ENCODE assay signal across 2 cellular contexts in the genomic region with DNA sequence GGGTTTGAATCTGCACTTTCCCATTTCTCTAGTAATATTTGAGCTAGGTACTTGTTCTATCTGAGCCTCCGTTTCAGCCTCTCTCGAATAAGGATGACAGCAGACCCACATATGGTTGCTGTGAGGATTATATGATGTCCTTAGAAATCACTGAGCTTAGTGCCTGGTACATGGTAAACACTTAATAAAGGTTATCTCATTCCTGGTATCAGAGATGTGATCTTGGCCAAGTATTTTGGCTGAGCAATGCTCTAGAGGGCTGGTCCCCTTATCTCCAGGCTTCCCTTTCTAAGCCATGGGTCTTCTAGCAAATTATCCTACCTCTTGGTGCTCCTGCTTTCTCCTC.
TF ChIP-seq lines count a peak whose summit lies in the region.

No MANE protein-coding gene starts in this region.

TF ChIP-seq in SK-N-SH, 30 proteins besides CTCF, POLR2A, EP300 and RAD21 (continued from another document):
- TF ChIP-seq, protein P1, sequence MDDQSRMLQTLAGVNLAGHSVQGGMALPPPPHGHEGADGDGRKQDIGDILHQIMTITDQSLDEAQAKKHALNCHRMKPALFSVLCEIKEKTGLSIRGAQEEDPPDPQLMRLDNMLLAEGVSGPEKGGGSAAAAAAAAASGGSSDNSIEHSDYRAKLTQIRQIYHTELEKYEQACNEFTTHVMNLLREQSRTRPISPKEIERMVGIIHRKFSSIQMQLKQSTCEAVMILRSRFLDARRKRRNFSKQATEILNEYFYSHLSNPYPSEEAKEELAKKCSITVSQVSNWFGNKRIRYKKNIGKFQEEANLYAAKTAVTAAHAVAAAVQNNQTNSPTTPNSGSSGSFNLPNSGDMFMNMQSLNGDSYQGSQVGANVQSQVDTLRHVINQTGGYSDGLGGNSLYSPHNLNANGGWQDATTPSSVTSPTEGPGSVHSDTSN (IDR thresholded peaks at IDR 0.05) = no peak

TF ChIP-seq in SK-N-SH treated with all-trans-retinoic acid at 6 μM for 48 hours, 23 proteins besides CTCF, POLR2A, EP300 and RAD21 (continued from another document):
- TF ChIP-seq, protein P2, sequence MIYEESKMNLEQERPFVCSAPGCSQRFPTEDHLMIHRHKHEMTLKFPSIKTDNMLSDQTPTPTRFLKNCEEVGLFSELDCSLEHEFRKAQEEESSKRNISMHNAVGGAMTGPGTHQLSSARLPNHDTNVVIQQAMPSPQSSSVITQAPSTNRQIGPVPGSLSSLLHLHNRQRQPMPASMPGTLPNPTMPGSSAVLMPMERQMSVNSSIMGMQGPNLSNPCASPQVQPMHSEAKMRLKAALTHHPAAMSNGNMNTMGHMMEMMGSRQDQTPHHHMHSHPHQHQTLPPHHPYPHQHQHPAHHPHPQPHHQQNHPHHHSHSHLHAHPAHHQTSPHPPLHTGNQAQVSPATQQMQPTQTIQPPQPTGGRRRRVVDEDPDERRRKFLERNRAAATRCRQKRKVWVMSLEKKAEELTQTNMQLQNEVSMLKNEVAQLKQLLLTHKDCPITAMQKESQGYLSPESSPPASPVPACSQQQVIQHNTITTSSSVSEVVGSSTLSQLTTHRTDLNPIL (CRISPR knock-in tag; IDR thresholded peaks at IDR 0.05; ENCODE audit: low read depth) = no peak
- TF ChIP-seq ZNF8 (CRISPR knock-in tag; IDR thresholded peaks at IDR 0.05) = no peak
TF ChIP-seq in SK-N-SH treated with all-trans-retinoic acid at 6 μM for 48 hours: peak in this region for 0.
